Comparison of ENCODE assay signal across 16 cellular contexts in the genomic region with DNA sequence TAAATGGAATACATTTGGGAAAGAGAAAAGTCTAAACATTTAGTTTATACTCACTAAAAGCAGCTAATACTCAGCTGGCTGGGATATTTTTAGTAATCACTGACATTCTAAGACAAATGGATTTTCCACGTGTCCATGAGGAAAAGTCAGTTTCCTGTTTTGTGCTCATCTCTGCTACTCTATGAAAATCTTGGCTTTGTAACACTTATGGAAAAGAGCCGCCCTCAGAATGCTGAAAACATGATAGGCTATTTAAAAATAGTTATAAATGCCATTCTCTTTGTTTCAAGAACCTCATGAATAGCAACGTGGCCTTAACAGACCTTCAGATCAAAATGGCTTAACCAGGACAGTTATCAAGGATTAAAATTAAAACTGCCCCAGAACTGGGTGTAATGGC. TPM values are rescaled to one million over a fixed set of nuclear protein-coding genes. Genes with fewer than 3 reads are reported as not detected.
DNase-seq lines count a peak whose midpoint lies in the region; ATAC-seq and TF ChIP-seq lines count a peak whose summit lies in the region.
"Had no signal": no experiment of that assay in that cellular context is flagged by ENCODE, and none has a peak within 500 bp of the region (broad histone marks: within the 10 kb centered on the region; RNA-seq: fewer than 3 reads in every experiment).

No MANE protein-coding gene starts in this region.

- no peaks in the 10 kb centered on the region for H3K27me3 ChIP-seq in adrenal gland
- no peaks in the 10 kb centered on the region for H3K27me3 ChIP-seq in heart left ventricle

- H3K36me3 ChIP-seq in adrenal gland (replicated peaks in 1 of 2), result peaks cover 0 to 36% of the 10 kb centered on the region in 2 donors
- H3K36me3 ChIP-seq in heart left ventricle, result peaks cover 0 to 64% (median 52%) of the 10 kb centered on the region in 9 donors

- H3K27ac ChIP-seq in adrenal gland (peak overlapping the region; percentile 69 to 91 (median 87)), heart left ventricle (peak overlapping the region; percentile 64 to 82 (median 76))

- H3K9me3 ChIP-seq in adrenal gland (replicated peaks in 1 of 3) (no peaks in the 10 kb centered on the region), heart left ventricle (peaks cover 0 to 7% (median 0%) of the 10 kb centered on the region in 12 donors)
- H3K9me3 ChIP-seq: HAP-1 had no signal

- H3K4me1 ChIP-seq in adrenal gland (replicated peaks in 1 of 2), result peaks cover 16 to 29% of the 10 kb centered on the region in 2 donors
- H3K4me1 ChIP-seq in heart left ventricle, result peaks cover 3 to 50% (median 24%) of the 10 kb centered on the region in 12 donors
- H3K4me1 ChIP-seq: HAP-1 had no signal

- intact Hi-C loops in adrenal gland (cut with DNase I) (no loop called here), heart left ventricle (cut with DNase I) (loop anchor here in 2 of 10 donors (1.0 to 5.0 kb wide), 3 partner anchors 36 to 49 kb away; no protein-coding TSS in a partner anchor)

- ATAC-seq in heart left ventricle (peak; percentile 21 to 78 (median 43)), GM19035 (IDR thresholded peaks at IDR 0.05; ENCODE audit: unreplicated experiment) (no peak)
- ATAC-seq: activated T-helper 17 cell treated with anti-CD3 and anti-CD28 coated beads, Interleukin-2, amount 50 U/mL, for 72 hours; GM12878 had no signal

- no peak for TF ChIP-seq CTCF in adrenal gland (IDR thresholded peaks at IDR 0.05)
- TF ChIP-seq CTCF in heart left ventricle (IDR thresholded peaks at IDR 0.05), result no peak

- TF ChIP-seq POLR2A in adrenal gland (IDR thresholded peaks at IDR 0.05) (peak in 1 of 2 donors; percentile 32), heart left ventricle (IDR thresholded peaks at IDR 0.05) (no peak)

- DNase-seq in A172 (ENCODE audit: low spot score), result peak; percentile 73
- peak in 3 of 7 donors; percentile 26 to 43 (median 30) for DNase-seq in adrenal gland
- no peak for DNase-seq in heart left ventricle
- DNase-seq in pulmonary artery endothelial cell (ENCODE audit: low read depth, low spot score), result peak; percentile 48
- DNase-seq in HT-29 (ENCODE audit: low spot score), result no peak
- DNase-seq in NCI-H1694 treated with DMSO at 0.1 percent for 48 hours (lab: John Stamatoyannopoulos, UW), result no peak
- no peak for DNase-seq in NCI-H748 (lab: John Stamatoyannopoulos, UW; ENCODE audit: unreplicated experiment)
- DNase-seq: activated CD4-positive, alpha-beta T cell treated with anti-CD3 and anti-CD28 coated beads for 4 hours; cerebellar nuclear complex; NCI-H1694 had no signal

- H3K4me3 ChIP-seq in adrenal gland (no peak overlapping the region), heart left ventricle (no peak overlapping the region)
- H3K4me3 ChIP-seq: GM12878, HAP-1, lung had no signal

- WGBS in adrenal gland, 4 donors, result 11 to 24% (median 14%) methylated on average over 3 of the region's 3 CpGs
- WGBS in heart left ventricle, 4 donors, result 20 to 39% (median 25%) methylated on average over 3 of the region's 3 CpGs

RNA-seq across cellular contexts. Expression of gene MRAP, which starts 29.9 kb away (rescaled TPM):
- total RNA-seq in A172 (2014; rRNA removed; shearing (Covaris generic)), result not detected in 2 replicates
- total RNA-seq in adrenal gland, result 100 to 1,000 TPM in 4 of 8 donors, 10 to 100 TPM in 4; 50.3 to 612 (median 105) TPM
- polyA plus RNA-seq in adrenal gland, result 100 to 1,000 TPM in 1 of 3 donors, 10 to 100 TPM in 2; 13.4 to 491 (median 68.6) TPM
- total RNA-seq in heart left ventricle, result 1 to 10 TPM in 2 of 9 donors, under 1 TPM in 2, not detected in 5; 0.58 to 4.2 (median 1.5) TPM
- polyA plus RNA-seq in heart left ventricle, result 1 to 10 TPM in 1 of 2 donors, under 1 TPM in 1; 0.57 to 6.5 TPM
- not detected in 2 replicates for total RNA-seq in pulmonary artery endothelial cell
- total RNA-seq in HT-29 (2014; rRNA removed; shearing (Covaris generic)), result not detected in 2 replicates
- total RNA-seq: activated T-helper 17 cell treated with anti-CD3 and anti-CD28 coated beads, Interleukin-2, amount 50 U/mL, for 72 hours; GM12878; ureter had no signal

RNA-seq across cellular contexts. Expression of gene MIS18A, which starts 49.7 kb away (rescaled TPM):
- total RNA-seq in A172 (2014; rRNA removed; shearing (Covaris generic)), result 60.3 and 62.5 TPM in 2 replicates
- total RNA-seq in adrenal gland (10 to 100 TPM in 1 of 8 donors, 1 to 10 TPM in 7; 3.4 to 11.8 (median 8.9) TPM), heart left ventricle (1 to 10 TPM; 1.4 to 4.1 (median 2.9) TPM), pulmonary artery endothelial cell (14.5 and 21.9 TPM in 2 replicates)
- polyA plus RNA-seq in adrenal gland (1 to 10 TPM; 5.4 to 8.1 (median 5.4) TPM), heart left ventricle (1 to 10 TPM; 2.3 to 2.7 TPM)
- total RNA-seq in HT-29 (2014; rRNA removed; shearing (Covaris generic)), result 9.0 and 9.4 TPM in 2 replicates

Comparison
In these comparisons a context has a peak if more than half of its experiments do, and no peak if none do; other contexts are left out.
1. DNase-seq: peak in A172 (single experiment) and pulmonary artery endothelial cell (single experiment); none in heart left ventricle (0 of 5), HT-29 (single experiment), NCI-H1694 treated with DMSO at 0.1 percent for 48 hours (single experiment) and NCI-H748 (single experiment).
2. RNA of gene MRAP, which starts 29.9 kb away (total RNA-seq): 50.3 to 612 TPM in adrenal gland; 0.58 to 4.2 TPM in heart left ventricle, not detected in A172, not detected in pulmonary artery endothelial cell and not detected in HT-29; every median in the first group is over 4 times any median in the second.